9 cellular contexts compared by ENCODE assay signal in the genomic region with DNA sequence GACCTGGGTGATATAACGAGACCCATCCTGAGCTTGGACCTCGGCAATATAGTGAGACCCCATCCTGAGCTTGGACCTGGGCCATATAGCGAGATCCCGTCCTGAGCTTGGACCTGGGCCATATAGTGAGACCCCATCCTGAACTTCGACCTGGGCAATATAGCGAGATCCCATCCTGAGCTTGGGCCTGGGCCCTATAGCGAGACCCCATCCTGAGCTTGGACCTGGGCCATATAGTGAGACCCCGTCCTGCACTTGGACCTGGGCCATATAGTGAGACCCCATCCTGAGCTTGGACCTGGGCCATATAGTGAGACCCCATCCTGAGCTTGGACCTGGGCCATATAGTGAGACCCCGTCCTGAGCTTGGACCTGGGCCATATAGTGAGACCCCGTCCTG. TPM values are rescaled to one million over a fixed set of nuclear protein-coding genes. Genes with fewer than 3 reads are reported as not detected.
"Had no signal": no experiment of that assay in that cellular context is flagged by ENCODE, and none has a peak within 500 bp of the region (broad histone marks: within the 10 kb centered on the region; RNA-seq: fewer than 3 reads in every experiment).

No MANE protein-coding gene starts in this region.

RNA-seq across cellular contexts. Expression of a gene that starts 22.2 kb away (rescaled TPM):
- total RNA-seq: OCI-LY7, PC-3, PC-9, Right ventricle myocardium superior, RPMI7951, SJSA1, SK-MEL-5, T-cell had no signal
- polyA plus RNA-seq: SK-N-SH had no signal
